ENCODE assay signal across 27 cellular contexts in the genomic region with DNA sequence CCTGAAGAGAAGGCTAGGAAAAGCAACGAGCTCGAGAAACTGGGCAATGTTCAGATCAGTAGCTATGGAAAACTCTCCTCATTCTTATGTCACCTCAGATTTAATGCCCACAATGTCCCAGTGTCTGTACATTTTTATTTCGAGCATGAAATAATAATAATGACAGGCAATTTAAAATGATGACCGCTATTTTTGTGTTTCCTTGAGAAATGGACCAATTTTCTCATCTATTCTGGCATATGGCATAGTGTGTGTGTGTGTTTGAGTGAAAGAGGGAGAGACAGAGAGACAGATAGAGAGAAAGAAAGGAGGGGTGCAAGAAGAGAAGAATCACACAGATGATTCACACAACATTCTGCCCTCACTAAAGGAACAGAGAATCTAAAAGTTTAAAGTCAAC.
"Had no signal": no experiment of that assay in that cellular context is flagged by ENCODE, and none has a peak within 500 bp of the region (broad histone marks: within the 10 kb centered on the region; RNA-seq: fewer than 3 reads in every experiment).

No MANE protein-coding gene starts in this region.

- H3K27ac ChIP-seq: colonic mucosa, coronary artery, dorsolateral prefrontal cortex, epithelial cell of prostate, esophagus muscularis mucosa, esophagus squamous epithelium, foreskin keratinocyte, gastrocnemius medialis, gastroesophageal sphincter, heart left ventricle, heart right ventricle had no signal

- ATAC-seq: effector memory CD8-positive, alpha-beta T cell; esophagus mucosa; foreskin keratinocyte; gastrocnemius medialis; gastroesophageal sphincter; heart left ventricle; heart right ventricle had no signal

- DNase-seq: colonic mucosa; cortex of kidney; dermis blood vessel endothelial cell; dorsolateral prefrontal cortex; effector CD4-positive, alpha-beta T cell; effector CD8-positive, alpha-beta T cell; effector memory CD4-positive, alpha-beta T cell; effector memory CD8-positive, alpha-beta T cell; endodermal cell; erythroblast; esophagus squamous epithelium; foreskin fibroblast; foreskin keratinocyte; foreskin melanocyte; gastrocnemius medialis; glutamatergic neuron; head of caudate nucleus; heart left ventricle; heart right ventricle had no signal

- H3K4me3 ChIP-seq: colonic mucosa, coronary artery, dorsolateral prefrontal cortex, esophagus muscularis mucosa, esophagus squamous epithelium, gastrocnemius medialis, gastroesophageal sphincter, heart left ventricle, heart right ventricle had no signal

- FAIRE-seq: colon, endometrium, frontal cortex had no signal

- H3K9me3 ChIP-seq: colonic mucosa, esophagus muscularis mucosa, esophagus squamous epithelium, gastrocnemius medialis, gastroesophageal sphincter, heart left ventricle, heart right ventricle had no signal

- H3K36me3 ChIP-seq: colonic mucosa, esophagus muscularis mucosa, esophagus squamous epithelium, gastrocnemius medialis, gastroesophageal sphincter, heart left ventricle, heart right ventricle had no signal

- H3K27me3 ChIP-seq: colonic mucosa, esophagus muscularis mucosa, gastrocnemius medialis, gastroesophageal sphincter, heart left ventricle, heart right ventricle had no signal

- H3K4me1 ChIP-seq: colonic mucosa, esophagus muscularis mucosa, esophagus squamous epithelium, foreskin keratinocyte, gastrocnemius medialis, gastroesophageal sphincter had no signal
